9 cellular contexts compared by ENCODE assay signal in genomic region chr3:151305081-151305777, GRCh38. TPM values are rescaled to one million over a fixed set of nuclear protein-coding genes. Genes with fewer than 3 reads are reported as not detected.
A peak's percentile ranks its signal among the peaks of the same experiment; 100 is the strongest.
DNase-seq lines count a peak whose midpoint lies in the region; ATAC-seq, FAIRE-seq and TF ChIP-seq lines count a peak whose summit lies in the region.
"Had no signal": no experiment of that assay in that cellular context is flagged by ENCODE, and none has a peak within 500 bp of the region (broad histone marks: within the 10 kb centered on the region; RNA-seq: fewer than 3 reads in every experiment).

No MANE protein-coding gene starts in this region.

- H3K27ac ChIP-seq in HUES48 (ENCODE audit: low read depth, low read length): peak overlapping the region; percentile 78
- H3K27ac ChIP-seq in kidney (ENCODE audit: low read depth in 2 of 2, low read length in 2 of 2): peak overlapping the region in 1 of 2 donors; percentile 3
- peak overlapping the region; percentile 84 for H3K27ac ChIP-seq in suprapubic skin
- no peak overlapping the region for H3K27ac ChIP-seq in Peyer's patch

- no peak for FAIRE-seq in kidney (lab: Jason Lieb, UNC)
- FAIRE-seq: GM12878 had no signal

- H3K4me3 ChIP-seq in HUES48 (ENCODE audit: low read depth, low read length): no peak overlapping the region; the same call in 1 of the 2 replicates
- no peak overlapping the region for H3K4me3 ChIP-seq in kidney (ENCODE audit: low read length in 2 of 2)
- no peak overlapping the region for H3K4me3 ChIP-seq in suprapubic skin
- H3K4me3 ChIP-seq in Peyer's patch: no peak overlapping the region
- H3K4me3 ChIP-seq: GM12878 had no signal

- H3K27me3 ChIP-seq in HUES48 (ENCODE audit: control insufficient read depth, insufficient read depth, low read length) (no peaks in the 10 kb centered on the region), suprapubic skin (no peaks in the 10 kb centered on the region), Peyer's patch (no peaks in the 10 kb centered on the region)

- in situ Hi-C loops in ACHN (cut with HindIII; ENCODE audit: low pct_ligation_motif_present, low pct_unique_long_range_greater_than_20kb, low sequenced_read_pairs): no loop called here

- intact Hi-C loops in kidney (cut with DNase I): no loop called here

- H3K9me3 ChIP-seq in HUES48 (ENCODE audit: control insufficient read depth, insufficient read depth, low read length) (no peaks in the 10 kb centered on the region), kidney (ENCODE audit: control insufficient read depth in 1 of 2, low read length in 2 of 2) (no peaks in the 10 kb centered on the region), suprapubic skin (no peaks in the 10 kb centered on the region), Peyer's patch (no peaks in the 10 kb centered on the region)

- ATAC-seq in GM18867 (IDR thresholded peaks at IDR 0.05; ENCODE audit: unreplicated experiment) (no peak), GM21717 (IDR thresholded peaks at IDR 0.05; ENCODE audit: unreplicated experiment) (no peak)
- ATAC-seq: GM12878 had no signal

- DNase-seq in ACHN: peak; percentile 94
- peak; percentile 100 for DNase-seq in amniotic epithelial cell (ENCODE audit: low read depth)
- DNase-seq in kidney: peak; percentile 72
- peak in 1 of 2 donors; percentile 85 for DNase-seq in suprapubic skin (ENCODE audit: low spot score in 2 of 2)
- DNase-seq in Peyer's patch: no peak

- no peaks in the 10 kb centered on the region for H3K36me3 ChIP-seq in HUES48 (ENCODE audit: control insufficient read depth, insufficient read depth, low read length)
- H3K36me3 ChIP-seq in kidney (ENCODE audit: control insufficient read depth in 1 of 2, insufficient read depth in 2 of 2, low read length in 2 of 2): no peaks in the 10 kb centered on the region
- H3K36me3 ChIP-seq in suprapubic skin: no peaks in the 10 kb centered on the region
- H3K36me3 ChIP-seq in Peyer's patch: no peaks in the 10 kb centered on the region

- TF ChIP-seq EP300 in suprapubic skin (IDR thresholded peaks at IDR 0.05): no peak

- 37% methylated on average over 7 of the region's 7 CpGs for WGBS in suprapubic skin

- H3K4me1 ChIP-seq in HUES48 (ENCODE audit: control insufficient read depth, insufficient read depth, low read length) (peaks cover 43% of the 10 kb centered on the region), kidney (ENCODE audit: control insufficient read depth in 1 of 2, insufficient read depth in 1 of 2, low read depth in 1 of 2, low read length in 2 of 2) (peaks cover 0 to 2% of the 10 kb centered on the region in 2 donors), suprapubic skin (peaks cover 49% of the 10 kb centered on the region), Peyer's patch (no peaks in the 10 kb centered on the region)

- TF ChIP-seq CTCF in kidney (IDR thresholded peaks at IDR 0.05; ENCODE audit: borderline replicate concordance, extremely low read depth, insufficient read depth): no peak
- peak in 1 of 2 donors; percentile 28 for TF ChIP-seq CTCF in suprapubic skin (IDR thresholded peaks at IDR 0.05)
- TF ChIP-seq CTCF in Peyer's patch (IDR thresholded peaks at IDR 0.05): no peak

- H3K9ac ChIP-seq in HUES48 (ENCODE audit: low read depth, low read length): peak overlapping the region; percentile 39; the same call in 1 of the 2 replicates
- no peak overlapping the region for H3K9ac ChIP-seq in kidney (ENCODE audit: low read length in 2 of 2)

- TF ChIP-seq POLR2A in suprapubic skin (IDR thresholded peaks at IDR 0.05) (no peak), Peyer's patch (IDR thresholded peaks at IDR 0.05) (no peak)

RNA-seq across cellular contexts. Expression of gene GPR87, which starts 11.4 kb away (rescaled TPM):
- 0.72 TPM for total RNA-seq in kidney
- polyA plus RNA-seq in kidney (ENCODE audit: insufficient read depth, low read depth, low replicate concordance): not detected
- total RNA-seq in suprapubic skin: 10 to 100 TPM; 14.7 to 44.3 (median 30.9) TPM
- not detected for total RNA-seq in Peyer's patch

RNA-seq across cellular contexts. Expression of gene P2RY13, which starts 24.1 kb away (rescaled TPM):
- total RNA-seq in kidney (2.5 TPM), suprapubic skin (1 to 10 TPM in 2 of 4 donors, under 1 TPM in 2; 0.53 to 3.4 (median 1.3) TPM), Peyer's patch (1 to 10 TPM in 1 of 4 donors, under 1 TPM in 1, not detected in 2; 0.67 to 1.7 TPM)
- polyA plus RNA-seq in kidney (ENCODE audit: insufficient read depth, low read depth, low replicate concordance): 0.71 TPM
- total RNA-seq: GM12878 had no signal
- polyA plus RNA-seq: GM12878 had no signal

RNA-seq across cellular contexts. Expression of gene P2RY14, which starts 26.9 kb away (rescaled TPM):
- total RNA-seq in kidney (2.4 TPM), suprapubic skin (1 to 10 TPM; 1.1 to 4.2 (median 2.4) TPM), Peyer's patch (1 to 10 TPM; 1.2 to 3.6 (median 2.0) TPM)
- polyA plus RNA-seq in kidney (ENCODE audit: insufficient read depth, low read depth, low replicate concordance): 0.54 TPM

Comparison
In these comparisons a context has a peak if more than half of its experiments do, and no peak if none do; other contexts are left out.
1. DNase-seq: peak in ACHN (single experiment), amniotic epithelial cell (single experiment) and kidney (single experiment); none in Peyer's patch (0 of 3).
2. H3K27ac ChIP-seq: peak in HUES48 (single experiment) and suprapubic skin (single experiment); none in Peyer's patch (0 of 4).